Comparison of ENCODE assay signal across 8 cellular contexts in genomic region chr13:75760182-75760981, GRCh38.
A peak's percentile ranks its signal among the peaks of the same experiment; 100 is the strongest.
DNase-seq lines count a peak whose midpoint lies in the region; TF ChIP-seq lines count a peak whose summit lies in the region.

No MANE protein-coding gene starts in this region.

- H3K27ac Mint-ChIP-seq in Caco-2 (ENCODE audit: unreplicated experiment): peak overlapping the region; percentile 90
- H3K27ac Mint-ChIP-seq in activated T-cell treated with anti-CD3 and anti-CD28 coated beads, Interleukin-2, amount 50 U/mL, for 24 hours: peak overlapping the region; percentile 71

- intact Hi-C loops in Caco-2 (cut with micrococcal nuclease; ENCODE audit: unreplicated experiment) (loop anchor here (1.0 to 5.0 kb wide), 5 partner anchors 32 to 97 kb away; no protein-coding TSS in a partner anchor), stomach (cut with DNase I; ENCODE audit: low total_unique reads) (no loop called here)

- H3K4me3 ChIP-seq in Caco-2 (ENCODE audit: low read depth, low read length): peak overlapping the region; percentile 61
- H3K4me3 ChIP-seq in stomach: peak overlapping the region; percentile 24 to 45 (median 32)

- peak; percentile 20; the same call in 1 of the 2 replicates for TF ChIP-seq RAD21 in Ishikawa (IDR thresholded peaks at IDR 0.05; ENCODE audit: low read depth)

- peak; percentile 86 to 92 for DNase-seq in Caco-2
- peak; percentile 33 for DNase-seq in GM20000 (ENCODE audit: low spot score)
- no peak for DNase-seq in activated T-cell treated with anti-CD3 and anti-CD28 coated beads, Interleukin-2, amount 50 U/mL, for 24 hours
- DNase-seq in iPS-NIHi11 (ENCODE audit: low spot score): peak; percentile 37
- DNase-seq in stomach: peak; percentile 85
- DNase-seq in NCI-H1048 (lab: John Stamatoyannopoulos, UW): no peak
- DNase-seq in GF-D8 (lab: John Stamatoyannopoulos, UW): no peak

- CTCF ChIA-PET in Caco-2 (lab: Charles Lee): interaction anchor here (0.7 to 4.1 kb wide), 7 partner anchors 32 to 75 kb away, joined by 3 to 26 read pairs (median 5); no protein-coding TSS in a partner anchor

- H3K36me3 ChIP-seq in Caco-2 (ENCODE audit: control insufficient read depth, insufficient read depth, low read length) (no peaks in the 10 kb centered on the region), stomach (no peaks in the 10 kb centered on the region)

- TF ChIP-seq POLR2A in stomach (IDR thresholded peaks at IDR 0.05): peak in 1 of 4 donors; percentile 66

- H3K27ac ChIP-seq in stomach: peak overlapping the region; percentile 70 to 88 (median 82)

- WGBS in stomach, 5 donors: 15 to 24% (median 17%) methylated on average over 9 of the region's 9 CpGs

- H3K4me1 Mint-ChIP-seq in Caco-2 (ENCODE audit: low read depth, unreplicated experiment): peaks cover 61% of the 10 kb centered on the region
- H3K4me1 Mint-ChIP-seq in activated T-cell treated with anti-CD3 and anti-CD28 coated beads, Interleukin-2, amount 50 U/mL, for 24 hours (ENCODE audit: low read depth): peaks cover 76% of the 10 kb centered on the region

- H3K9me3 Mint-ChIP-seq in Caco-2 (ENCODE audit: unreplicated experiment): peaks cover 10% of the 10 kb centered on the region
- H3K9me3 Mint-ChIP-seq in activated T-cell treated with anti-CD3 and anti-CD28 coated beads, Interleukin-2, amount 50 U/mL, for 24 hours: peaks cover 2% of the 10 kb centered on the region

- no TSS peak for BruUV-seq in Caco-2 (replicated peaks; lab: Mats Ljungman, UMichigan)

- H3K4me3 Mint-ChIP-seq in Caco-2 (ENCODE audit: unreplicated experiment): peak overlapping the region; percentile 76
- peak overlapping the region; percentile 59 for H3K4me3 Mint-ChIP-seq in activated T-cell treated with anti-CD3 and anti-CD28 coated beads, Interleukin-2, amount 50 U/mL, for 24 hours

- H3K27me3 ChIP-seq in Caco-2 (replicated peaks; ENCODE audit: control insufficient read depth, insufficient read depth, low read length) (no peaks in the 10 kb centered on the region), stomach (no peaks in the 10 kb centered on the region)

- H3K36me3 Mint-ChIP-seq in Caco-2 (ENCODE audit: insufficient read depth, unreplicated experiment): peaks cover 40% of the 10 kb centered on the region
- peaks cover 2% of the 10 kb centered on the region for H3K36me3 Mint-ChIP-seq in activated T-cell treated with anti-CD3 and anti-CD28 coated beads, Interleukin-2, amount 50 U/mL, for 24 hours (ENCODE audit: low read depth)

- TF ChIP-seq EP300 in Ishikawa (IDR thresholded peaks at IDR 0.05; ENCODE audit: borderline replicate concordance): no peak
- no peak for TF ChIP-seq EP300 in stomach (IDR thresholded peaks at IDR 0.05)

- TF ChIP-seq CTCF in Caco-2 (IDR thresholded peaks at IDR 0.05; ENCODE audit: insufficient read depth in 1 of 2, low read depth in 1 of 2, low read length in 1 of 2, severe bottlenecking in 1 of 2, unreplicated experiment in 1 of 2) (peak in 1 of 2 experiments; percentile 15), GM20000 (IDR thresholded peaks at IDR 0.05; ENCODE audit: extremely low read depth, missing control alignments) (no peak), stomach (IDR thresholded peaks at IDR 0.05) (peak in 4 of 7 experiments; percentile 14 to 41 (median 19))

- H3K4me1 ChIP-seq in Caco-2: peaks cover 53% of the 10 kb centered on the region
- H3K4me1 ChIP-seq in stomach: peaks cover 0 to 40% (median 15%) of the 10 kb centered on the region in 4 donors

- no peaks in the 10 kb centered on the region for H3K9me3 ChIP-seq in Caco-2
- no peaks in the 10 kb centered on the region for H3K9me3 ChIP-seq in stomach

- POLR2A ChIA-PET in Caco-2 (lab: Charles Lee): interaction anchor here (0.6 to 2.1 kb wide), 6 partner anchors 11 to 1209 kb away, joined by 3 to 22 read pairs (median 4); no protein-coding TSS in a partner anchor

- no peaks in the 10 kb centered on the region for H3K27me3 Mint-ChIP-seq in Caco-2 (ENCODE audit: insufficient read depth, unreplicated experiment)
- H3K27me3 Mint-ChIP-seq in activated T-cell treated with anti-CD3 and anti-CD28 coated beads, Interleukin-2, amount 50 U/mL, for 24 hours: no peaks in the 10 kb centered on the region

TF ChIP-seq in Ishikawa, 13 proteins besides CTCF, POLR2A, EP300 and RAD21:
- TF ChIP-seq REST (IDR thresholded peaks at IDR 0.05; ENCODE audit: low read depth) (no peak), TEAD4 (IDR thresholded peaks at IDR 0.05) (no peak; the same call in 1 of the 2 replicates), EGR1 (IDR thresholded peaks at IDR 0.05) (no peak), NFIC (IDR thresholded peaks at IDR 0.05) (no peak), TAF1 (IDR thresholded peaks at IDR 0.05; ENCODE audit: low read depth) (no peak), MAX (IDR thresholded peaks at IDR 0.05) (no peak), ZBTB7A (IDR thresholded peaks at IDR 0.05; ENCODE audit: low read depth) (no peak), USF1 (IDR thresholded peaks at IDR 0.05) (no peak), CEBPB (IDR thresholded peaks at IDR 0.05) (no peak), CREB1 (IDR thresholded peaks at IDR 0.05; ENCODE audit: low read depth) (no peak), TCF12 (IDR thresholded peaks at IDR 0.05; ENCODE audit: low read depth) (no peak), YY1 (IDR thresholded peaks at IDR 0.05; ENCODE audit: low read depth) (no peak), FOXM1 (IDR thresholded peaks at IDR 0.05; ENCODE audit: borderline replicate concordance, low read depth) (no peak)

Comparison
In these comparisons a context has a peak if more than half of its experiments do, and no peak if none do; other contexts are left out.
1. DNase-seq: peak in Caco-2 (2 of 2), GM20000 (single experiment), iPS-NIHi11 (single experiment) and stomach (single experiment); none in activated T-cell treated with anti-CD3 and anti-CD28 coated beads, Interleukin-2, amount 50 U/mL, for 24 hours (single experiment), NCI-H1048 (single experiment) and GF-D8 (single experiment).